27 cellular contexts compared by ENCODE assay signal in genomic region chr13:34578471-34578870, GRCh38.
DNase-seq lines count a peak whose midpoint lies in the region; ATAC-seq, FAIRE-seq and TF ChIP-seq lines count a peak whose summit lies in the region.
"Had no signal": no experiment of that assay in that cellular context is flagged by ENCODE, and none has a peak within 500 bp of the region (broad histone marks: within the 10 kb centered on the region; RNA-seq: fewer than 3 reads in every experiment).

No MANE protein-coding gene starts in this region.

- H3K4me1 ChIP-seq in SK-N-SH (ENCODE audit: control insufficient read depth in 1 of 2, insufficient read depth in 2 of 2, low read depth in 1 of 2, low read length in 1 of 2), result no peaks in the 10 kb centered on the region; a peak in 1 of 4 replicates
- H3K4me1 ChIP-seq in astrocyte (ENCODE audit: insufficient read depth, low read length), result no peaks in the 10 kb centered on the region
- H3K4me1 ChIP-seq in body of pancreas, result no peaks in the 10 kb centered on the region
- H3K4me1 ChIP-seq in thyroid gland, result peaks cover 0 to 8% of the 10 kb centered on the region in 2 donors
- H3K4me1 ChIP-seq: ascending aorta, uterus had no signal

- H3K27ac Mint-ChIP-seq in astrocyte (ENCODE audit: unreplicated experiment), result no peak overlapping the region
- H3K27ac Mint-ChIP-seq: activated CD4-positive, alpha-beta T cell treated with anti-CD3 and anti-CD28 coated beads for 36 hours; activated CD8-positive, alpha-beta T cell treated with anti-CD3 and anti-CD28 coated beads, Interleukin-2, amount 10 ng/mL, durations not matched to agents 7 days and 5 days; activated naive CD4-positive, alpha-beta T cell treated with anti-CD3 and anti-CD28 coated beads, Interleukin-2, amount 50 U/mL, for 72 hours; B cell; CD8-positive, alpha-beta T cell; stimulated activated naive CD8-positive, alpha-beta T cell treated with anti-CD3 and anti-CD28 coated beads, Interleukin-15, Interleukin-2, amounts not matched to agents 100 ng/mL and 50 ng/mL, for 24 hours; T-helper 1 cell treated with Interleukin-12 subunit alpha and Interleukin-12 subunit beta and Interleukin-4 antibody, amounts not matched to agents 30 μg/mL and 1 μg/mL, for 36 hours had no signal

- H3K27ac ChIP-seq in SK-N-SH (ENCODE audit: low read depth in 2 of 2, low read length in 1 of 2), result peak overlapping the region in 1 of 2 experiments; percentile 43; a peak in 1 of 4 replicates
- no peak overlapping the region for H3K27ac ChIP-seq in astrocyte (ENCODE audit: low read depth, low read length)
- H3K27ac ChIP-seq in body of pancreas, result no peak overlapping the region
- no peak overlapping the region for H3K27ac ChIP-seq in thyroid gland
- H3K27ac ChIP-seq: ascending aorta, thoracic aorta, uterus had no signal

- POLR2A ChIA-PET in SK-N-SH (lab: Yijun Ruan, JAX), result no interaction called here

- TF ChIP-seq CTCF in SK-N-SH (IDR thresholded peaks at IDR 0.05) (no peak), astrocyte (IDR thresholded peaks at IDR 0.05; ENCODE audit: insufficient read depth, low read depth, low read length) (no peak), fibroblast of pulmonary artery (IDR thresholded peaks at IDR 0.05; ENCODE audit: low read length, missing control alignments) (no peak), body of pancreas (IDR thresholded peaks at IDR 0.05) (no peak), thyroid gland (IDR thresholded peaks at IDR 0.05) (no peak)

- H3K4me3 Mint-ChIP-seq in astrocyte (ENCODE audit: unreplicated experiment), result no peak overlapping the region
- H3K4me3 Mint-ChIP-seq: activated CD4-positive, alpha-beta T cell treated with anti-CD3 and anti-CD28 coated beads for 36 hours; activated CD8-positive, alpha-beta T cell treated with anti-CD3 and anti-CD28 coated beads, Interleukin-2, amount 10 ng/mL, durations not matched to agents 7 days and 5 days; B cell; CD8-positive, alpha-beta T cell; stimulated activated naive CD8-positive, alpha-beta T cell treated with anti-CD3 and anti-CD28 coated beads, Interleukin-15, Interleukin-2, amounts not matched to agents 100 ng/mL and 50 ng/mL, for 24 hours; T-helper 1 cell treated with Interleukin-12 subunit alpha and Interleukin-12 subunit beta and Interleukin-4 antibody, amounts not matched to agents 30 μg/mL and 1 μg/mL, for 36 hours had no signal

- no peaks in the 10 kb centered on the region for H3K36me3 Mint-ChIP-seq in astrocyte (ENCODE audit: low read depth, unreplicated experiment)
- H3K36me3 Mint-ChIP-seq: activated naive CD4-positive, alpha-beta T cell treated with anti-CD3 and anti-CD28 coated beads, Interleukin-2, amount 50 U/mL, for 72 hours; CD8-positive, alpha-beta T cell had no signal

- no peaks in the 10 kb centered on the region for H3K36me3 ChIP-seq in SK-N-SH (replicated peaks in 1 of 2; ENCODE audit: control insufficient read depth in 1 of 2, insufficient read depth in 2 of 2, low read length in 1 of 2)
- H3K36me3 ChIP-seq in astrocyte (ENCODE audit: insufficient read depth, low read length), result no peaks in the 10 kb centered on the region
- H3K36me3 ChIP-seq in body of pancreas (replicated peaks in 1 of 2; ENCODE audit: insufficient read depth in 1 of 2, low read depth in 2 of 2), result no peaks in the 10 kb centered on the region
- H3K36me3 ChIP-seq in thyroid gland, result no peaks in the 10 kb centered on the region
- H3K36me3 ChIP-seq: ascending aorta, MG63, thoracic aorta, uterus had no signal

- H4K20me1 ChIP-seq in SK-N-SH (ENCODE audit: insufficient read depth) (no peaks in the 10 kb centered on the region), astrocyte (ENCODE audit: insufficient read depth, low read length) (no peaks in the 10 kb centered on the region)

- H3K9me3 Mint-ChIP-seq in astrocyte (ENCODE audit: unreplicated experiment), result peaks cover 1% of the 10 kb centered on the region
- H3K9me3 Mint-ChIP-seq: CD8-positive, alpha-beta T cell; stimulated activated naive CD8-positive, alpha-beta T cell treated with anti-CD3 and anti-CD28 coated beads, Interleukin-15, Interleukin-2, amounts not matched to agents 100 ng/mL and 50 ng/mL, for 24 hours had no signal

- H3K9me2 ChIP-seq in SK-N-SH, result no peaks in the 10 kb centered on the region

- CTCF ChIA-PET in SK-N-SH (lab: Yijun Ruan, JAX), result interaction anchor here (0.7 kb wide), 1 partner anchor 16 kb away, joined by 4 read pairs; no protein-coding TSS in a partner anchor

- H3K4me3 ChIP-seq in SK-N-SH (ENCODE audit: low read depth in 2 of 2, low read length in 1 of 2) (no peak overlapping the region), astrocyte (ENCODE audit: insufficient read depth, low read depth, low read length) (no peak overlapping the region), fibroblast of pulmonary artery (replicated peaks; ENCODE audit: low read depth, low read length) (no peak overlapping the region), body of pancreas (no peak overlapping the region), thyroid gland (replicated peaks in 1 of 3) (no peak overlapping the region)
- H3K4me3 ChIP-seq: ascending aorta, MG63, thoracic aorta, uterus had no signal

- no peak for TF ChIP-seq POLR2A in body of pancreas (IDR thresholded peaks at IDR 0.05)
- TF ChIP-seq POLR2A in thyroid gland (IDR thresholded peaks at IDR 0.05), result no peak

- no peaks in the 10 kb centered on the region for H3K27me3 Mint-ChIP-seq in astrocyte (ENCODE audit: low read depth, unreplicated experiment)
- H3K27me3 Mint-ChIP-seq: B cell; stimulated activated naive CD8-positive, alpha-beta T cell treated with anti-CD3 and anti-CD28 coated beads, Interleukin-15, Interleukin-2, amounts not matched to agents 100 ng/mL and 50 ng/mL, for 24 hours had no signal

- H2AFZ ChIP-seq in SK-N-SH (ENCODE audit: low read depth), result no peak overlapping the region
- no peak overlapping the region for H2AFZ ChIP-seq in astrocyte (ENCODE audit: low read depth, low read length)

- no peak for FAIRE-seq in astrocyte (lab: Jason Lieb, UNC)
- FAIRE-seq: endothelial cell of umbilical vein, frontal cortex, H1 had no signal

- H3K9me3 ChIP-seq in SK-N-SH (no peaks in the 10 kb centered on the region), astrocyte (ENCODE audit: insufficient read depth, low read depth, low read length) (no peaks in the 10 kb centered on the region), body of pancreas (no peaks in the 10 kb centered on the region), thyroid gland (no peaks in the 10 kb centered on the region)
- H3K9me3 ChIP-seq: ascending aorta, MG63, thoracic aorta, uterus had no signal

- no peaks in the 10 kb centered on the region for H3K79me2 ChIP-seq in SK-N-SH (ENCODE audit: insufficient read depth)
- H3K79me2 ChIP-seq in astrocyte (ENCODE audit: insufficient read depth, low read length), result no peaks in the 10 kb centered on the region

- H3K4me2 ChIP-seq in SK-N-SH, result no peak overlapping the region; the same call in 1 of the 2 replicates
- H3K4me2 ChIP-seq in astrocyte (ENCODE audit: low read length), result no peak overlapping the region

- H3K27me3 ChIP-seq in SK-N-SH (ENCODE audit: insufficient read depth) (no peaks in the 10 kb centered on the region), astrocyte (ENCODE audit: insufficient read depth, low read length) (no peaks in the 10 kb centered on the region), body of pancreas (no peaks in the 10 kb centered on the region), thyroid gland (no peaks in the 10 kb centered on the region)
- H3K27me3 ChIP-seq: ascending aorta, MG63, uterus had no signal

- ATAC-seq in SK-N-SH treated with all-trans-retinoic acid at 6 μM for 48 hours (peak; percentile 15; the same call in 1 of the 3 replicates), body of pancreas (no peak), GM18858 (IDR thresholded peaks at IDR 0.05; ENCODE audit: unreplicated experiment) (no peak)
- ATAC-seq: activated CD4-positive, alpha-beta T cell treated with anti-CD3 and anti-CD28 coated beads for 36 hours; activated CD8-positive, alpha-beta T cell treated with anti-CD3 and anti-CD28 coated beads, Interleukin-2, amount 10 ng/mL, durations not matched to agents 7 days and 5 days; activated naive CD4-positive, alpha-beta T cell treated with anti-CD3 and anti-CD28 coated beads, Interleukin-2, amount 50 U/mL, for 72 hours; CD8-positive, alpha-beta T cell had no signal

- TF ChIP-seq RAD21 in SK-N-SH (IDR thresholded peaks at IDR 0.05; ENCODE audit: low read length), result no peak

- H3K4me1 Mint-ChIP-seq in astrocyte (ENCODE audit: low read depth, unreplicated experiment), result peaks cover 11% of the 10 kb centered on the region
- H3K4me1 Mint-ChIP-seq: activated CD4-positive, alpha-beta T cell treated with anti-CD3 and anti-CD28 coated beads for 36 hours; B cell had no signal

- peaks cover 7% of the 10 kb centered on the region for H3F3A ChIP-seq in SK-N-SH (replicated peaks; ENCODE audit: insufficient read depth)

- 60% methylated on average over 1 of the region's 1 CpG for WGBS in SK-N-SH (ENCODE audit: low lambda C conversion rate)
- 63 to 86% methylated on average over 1 of the region's 1 CpG for WGBS in body of pancreas, 2 donors
- WGBS in thyroid gland, 2 donors, result 89 to 96% methylated on average over 1 of the region's 1 CpG

- H3K9ac ChIP-seq in SK-N-SH (no peak overlapping the region), astrocyte (ENCODE audit: low read length) (no peak overlapping the region)

- DNase-seq in SK-N-SH (no peak), astrocyte (ENCODE audit: low read depth) (peak; percentile 32), fibroblast of pulmonary artery (ENCODE audit: low read depth) (peak; percentile 46), body of pancreas (no peak), 8988T (no peak), thyroid gland (no peak)
- DNase-seq: activated CD4-positive, alpha-beta T cell treated with anti-CD3 and anti-CD28 coated beads for 36 hours; activated CD8-positive, alpha-beta T cell treated with anti-CD3 and anti-CD28 coated beads, Interleukin-2, amount 10 ng/mL, durations not matched to agents 7 days and 5 days; CD8-positive, alpha-beta T cell; DMS 273 treated with DMSO at 0.1 percent for 48 hours; MG63; NCI-H1105 treated with DMSO at 0.1 percent for 48 hours; NCI-H2029; NCI-H82; RPMI8226; uterus had no signal

- intact Hi-C loops in body of pancreas (cut with DNase I), result no loop called here
- intact Hi-C loops in thyroid gland (cut with DNase I), result no loop called here

- no peak for TF ChIP-seq EP300 in SK-N-SH (IDR thresholded peaks at IDR 0.05; ENCODE audit: borderline replicate concordance in 1 of 2, low read depth in 1 of 2, low read length in 1 of 2)

TF ChIP-seq in SK-N-SH treated with all-trans-retinoic acid at 6 μM for 48 hours, 23 proteins besides CTCF, POLR2A, EP300 and RAD21 (continues in another document):
- TF ChIP-seq TOX (CRISPR knock-in tag; IDR thresholded peaks at IDR 0.05; ENCODE audit: borderline replicate concordance) (no peak), ARNTL (CRISPR knock-in tag; IDR thresholded peaks at IDR 0.05; ENCODE audit: borderline replicate concordance, low read depth) (no peak), ZFP30 (CRISPR knock-in tag; IDR thresholded peaks at IDR 0.05) (no peak), ZNF70 (CRISPR knock-in tag; IDR thresholded peaks at IDR 0.05) (no peak)

TF ChIP-seq in SK-N-SH, 30 proteins besides CTCF, POLR2A, EP300 and RAD21 (continues in another document):
- TF ChIP-seq MEF2A (IDR thresholded peaks at IDR 0.05; ENCODE audit: borderline replicate concordance, low read depth), result no peak

Comparison
In these comparisons a context has a peak if more than half of its experiments do, and no peak if none do; other contexts are left out.
1. DNase-seq: peak in astrocyte (single experiment) and fibroblast of pulmonary artery (single experiment); none in SK-N-SH (single experiment), body of pancreas (0 of 4), 8988T (single experiment) and thyroid gland (0 of 2).